ENCODE assay signal across 8 cellular contexts in the genomic region with DNA sequence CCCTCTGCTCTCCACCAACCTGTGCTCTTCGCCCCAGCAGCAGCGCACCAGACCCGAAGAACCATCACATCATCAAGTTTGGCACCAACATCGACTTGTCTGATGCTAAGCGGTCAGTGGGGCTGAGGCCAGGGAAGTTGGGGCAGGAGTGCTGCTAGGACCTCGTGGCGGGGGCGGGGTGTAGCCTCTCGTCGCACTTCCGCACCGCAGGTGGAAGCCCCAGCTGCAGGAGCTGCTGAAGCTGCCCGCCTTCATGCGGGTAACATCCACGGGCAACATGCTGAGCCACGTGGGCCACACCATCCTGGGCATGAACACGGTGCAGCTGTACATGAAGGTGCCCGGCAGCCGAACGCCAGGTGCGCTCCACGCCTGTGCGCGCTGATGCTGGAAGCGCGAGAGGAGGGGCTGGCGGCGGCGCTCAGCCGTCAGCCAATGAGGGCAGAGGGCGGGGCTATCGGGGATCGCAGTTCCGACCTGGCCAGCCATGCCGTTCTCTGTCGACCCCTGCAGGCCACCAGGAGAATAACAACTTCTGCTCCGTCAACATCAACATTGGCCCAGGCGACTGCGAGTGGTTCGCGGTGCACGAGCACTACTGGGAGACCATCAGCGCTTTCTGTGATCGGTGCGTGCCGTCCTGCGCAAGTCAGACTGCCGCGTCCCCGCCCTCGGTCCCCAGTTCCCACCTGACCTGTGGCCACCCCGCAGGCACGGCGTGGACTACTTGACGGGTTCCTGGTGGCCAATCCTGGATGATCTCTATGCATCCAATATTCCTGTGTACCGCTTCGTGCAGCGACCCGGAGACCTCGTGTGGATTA. TPM values are rescaled to one million over a fixed set of nuclear protein-coding genes. Genes with fewer than 3 reads are reported as not detected.
DNase-seq lines count a peak whose midpoint lies in the region; ATAC-seq and TF ChIP-seq lines count a peak whose summit lies in the region.

No MANE protein-coding gene starts in this region.

- H3K27ac ChIP-seq in WERI-Rb-1 (0 out of 2 replicates have a peak overlapping the region, but pooled peaks have one; percentile 19), iPS-20b (ENCODE audit: low read length) (no peak overlapping the region), spleen (peak overlapping the region in 7 of 8 donors; percentile 22 to 79 (median 59))

- intact Hi-C loops in spleen (cut with DNase I; ENCODE audit: low total_unique reads) = no loop called here

- peak overlapping the region; percentile 59; the same call in 1 of the 2 replicates for H3K9ac ChIP-seq in iPS-20b (ENCODE audit: low read depth, low read length)

- H3K9me3 ChIP-seq in WERI-Rb-1 (ENCODE audit: severe bottlenecking) (no peaks in the 10 kb centered on the region), iPS-20b (ENCODE audit: insufficient read depth, low read depth, low read length) (no peaks in the 10 kb centered on the region), spleen (no peaks in the 10 kb centered on the region)

- H3K4me1 ChIP-seq in iPS-20b (ENCODE audit: insufficient read depth, low read length) (peaks cover 14% of the 10 kb centered on the region; the same call in 1 of the 2 replicates), spleen (peaks cover 27 to 94% (median 45%) of the 10 kb centered on the region in 6 donors)

- DNase-seq in SIG-M5 treated with dmso at 0.1 percent for 504 hours (lab: John Stamatoyannopoulos, UW; ENCODE audit: unreplicated experiment) (peak; percentile 79), SIG-M5 (lab: John Stamatoyannopoulos, UW) (no peak), NCI-H2029 (lab: John Stamatoyannopoulos, UW) (peak; percentile 84), WERI-Rb-1 (peak; percentile 91), T47D (ENCODE audit: low read depth in 1 of 2, low spot score in 1 of 2) (peak; percentile 65 to 89), spleen (peak; percentile 98)

- TF ChIP-seq POLR2A in spleen (IDR thresholded peaks at IDR 0.05) = peak in 1 of 3 donors; percentile 58

- in situ Hi-C loops in T47D (cut with HindIII; ENCODE audit: low pct_unique_long_range_greater_than_20kb, low sequenced_read_pairs) = no loop called here

- WGBS in spleen, 5 donors = 22 to 33% (median 25%) methylated on average over 26 to 60 of the region's 60 CpGs

- TF ChIP-seq CTCF in WERI-Rb-1 (IDR thresholded peaks at IDR 0.05; ENCODE audit: low read depth, low read length) (peak; percentile 98), spleen (IDR thresholded peaks at IDR 0.05 in 8 of 11, conservative IDR thresholded peaks at IDR 0.05 in 3 of 11) (peak; percentile 91 to 99 (median 97))

- no peak overlapping the region; the same call in 1 of the 2 replicates for H3K4me3 ChIP-seq in WERI-Rb-1 (ENCODE audit: low read depth, low read length)
- H3K4me3 ChIP-seq in iPS-20b (ENCODE audit: low read length) = peak overlapping the region; percentile 82
- peak overlapping the region in 7 of 8 donors; percentile 19 to 67 (median 36) for H3K4me3 ChIP-seq in spleen

- H3K27me3 ChIP-seq in WERI-Rb-1 (ENCODE audit: insufficient read depth, low read depth, severe bottlenecking) = no peaks in the 10 kb centered on the region
- H3K27me3 ChIP-seq in iPS-20b (ENCODE audit: insufficient read depth, low read length) = peaks cover 56% of the 10 kb centered on the region
- H3K27me3 ChIP-seq in spleen (replicated peaks in 1 of 7) = no peaks in the 10 kb centered on the region

- peak; percentile 85 for ATAC-seq in HG02885 (IDR thresholded peaks at IDR 0.05; ENCODE audit: poor library complexity, unreplicated experiment)

- H3K36me3 ChIP-seq in WERI-Rb-1 (peaks cover 57% of the 10 kb centered on the region), iPS-20b (ENCODE audit: insufficient read depth, low read depth, low read length) (peaks cover 8% of the 10 kb centered on the region; the same call in 1 of the 2 replicates), spleen (peaks cover 3 to 95% (median 72%) of the 10 kb centered on the region in 6 donors)

RNA-seq across cellular contexts. Expression of a gene that starts 3.2 kb away (rescaled TPM):
- 10 to 100 TPM in 5 of 7 donors, 1 to 10 TPM in 2; 5.2 to 31.8 (median 18.0) TPM for total RNA-seq in spleen
- polyA plus RNA-seq in spleen = 10 to 100 TPM in 1 of 3 donors, 1 to 10 TPM in 2; 5.5 to 26.2 (median 9.5) TPM

RNA-seq across cellular contexts. Expression of a gene that starts 5.7 kb away (rescaled TPM):
- 100 to 1,000 TPM in 1 of 7 donors, 10 to 100 TPM in 6; 51.0 to 111 (median 56.9) TPM for total RNA-seq in spleen
- 100 to 1,000 TPM; 119 to 185 (median 182) TPM for polyA plus RNA-seq in spleen

RNA-seq across cellular contexts. Expression of a gene that starts 6.2 kb away (rescaled TPM):
- 10 to 100 TPM in 1 of 7 donors, 1 to 10 TPM in 6; 4.1 to 13.2 (median 5.9) TPM for total RNA-seq in spleen
- 1 to 10 TPM; 2.1 to 3.8 (median 2.9) TPM for polyA plus RNA-seq in spleen

RNA-seq across cellular contexts. Expression of a gene that starts 17.6 kb away (rescaled TPM):
- total RNA-seq in spleen = 100 to 1,000 TPM in 1 of 7 donors, 10 to 100 TPM in 6; 22.3 to 110 (median 60.8) TPM
- polyA plus RNA-seq in spleen = 10 to 100 TPM in 1 of 3 donors, 1 to 10 TPM in 2; 2.9 to 11.7 (median 4.0) TPM

RNA-seq across cellular contexts. Expression of a gene that starts 36.9 kb away (rescaled TPM):
- 100 to 1,000 TPM in 2 of 7 donors, 10 to 100 TPM in 5; 60.9 to 117 (median 83.6) TPM for total RNA-seq in spleen
- polyA plus RNA-seq in spleen = 10 to 100 TPM; 37.0 to 84.3 (median 71.8) TPM
